1 cellular context compared by ENCODE assay signal in the genomic region with DNA sequence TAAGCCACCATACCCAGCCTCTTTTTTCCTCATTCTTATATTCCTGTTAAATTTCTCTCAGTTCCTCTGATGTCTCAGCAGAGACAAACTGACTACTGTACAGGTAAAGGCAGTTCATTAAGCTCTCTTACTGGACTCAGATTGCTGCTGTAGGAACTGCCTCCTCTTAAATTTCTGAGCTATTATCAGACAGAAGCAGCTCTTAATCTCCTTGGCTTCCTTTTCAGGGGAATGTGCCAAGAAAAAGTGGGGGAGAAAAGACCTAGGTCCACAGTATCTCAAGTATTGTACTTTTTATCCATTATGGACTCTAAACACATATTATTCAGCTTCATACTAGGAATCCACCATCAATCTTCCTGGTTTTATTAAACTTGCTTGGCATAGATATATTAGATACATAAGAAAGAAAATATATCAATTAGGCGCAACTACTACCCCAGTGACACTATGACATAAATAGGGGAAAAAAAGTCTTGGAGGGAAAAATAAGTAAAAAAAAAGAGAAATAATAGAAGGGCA.
TF ChIP-seq lines count a peak whose summit lies in the region.

No MANE protein-coding gene starts in this region.

TF ChIP-seq in WTC11, 78 proteins besides CTCF, POLR2A, EP300 and RAD21 (continued from another document):
- TF ChIP-seq, protein P1, sequence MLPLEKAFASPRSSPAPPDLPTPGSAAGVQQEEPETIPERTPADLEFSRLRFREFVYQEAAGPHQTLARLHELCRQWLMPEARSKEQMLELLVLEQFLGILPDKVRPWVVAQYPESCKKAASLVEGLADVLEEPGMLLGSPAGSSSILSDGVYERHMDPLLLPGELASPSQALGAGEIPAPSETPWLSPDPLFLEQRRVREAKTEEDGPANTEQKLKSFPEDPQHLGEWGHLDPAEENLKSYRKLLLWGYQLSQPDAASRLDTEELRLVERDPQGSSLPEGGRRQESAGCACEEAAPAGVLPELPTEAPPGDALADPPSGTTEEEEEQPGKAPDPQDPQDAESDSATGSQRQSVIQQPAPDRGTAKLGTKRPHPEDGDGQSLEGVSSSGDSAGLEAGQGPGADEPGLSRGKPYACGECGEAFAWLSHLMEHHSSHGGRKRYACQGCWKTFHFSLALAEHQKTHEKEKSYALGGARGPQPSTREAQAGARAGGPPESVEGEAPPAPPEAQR (CRISPR knock-in tag; IDR thresholded peaks at IDR 0.05): no peak
